ENCODE assay signal across 11 cellular contexts in genomic region chr15:100973351-100974034, GRCh38. TPM values are rescaled to one million over a fixed set of nuclear protein-coding genes. Genes with fewer than 3 reads are reported as not detected.
DNase-seq lines count a peak whose midpoint lies in the region; ATAC-seq and TF ChIP-seq lines count a peak whose summit lies in the region.
"Had no signal": no experiment of that assay in that cellular context is flagged by ENCODE, and none has a peak within 500 bp of the region (broad histone marks: within the 10 kb centered on the region; RNA-seq: fewer than 3 reads in every experiment).

No MANE protein-coding gene starts in this region.

- peak overlapping the region; percentile 78 for H3K9ac ChIP-seq in neuronal stem cell (ENCODE audit: low read depth, low read length, poor library complexity)

- no peak overlapping the region for H2BK120ac ChIP-seq in neuronal stem cell (ENCODE audit: low read depth, low read length)

- H2BK5ac ChIP-seq in neuronal stem cell (ENCODE audit: low read length): no peak overlapping the region

- H3K27ac ChIP-seq in foreskin keratinocyte: no peak overlapping the region
- no peak overlapping the region for H3K27ac ChIP-seq in neuronal stem cell (replicated peaks; ENCODE audit: low read length)

- no peak overlapping the region for H2BK12ac ChIP-seq in neuronal stem cell (ENCODE audit: low read length)

- intact Hi-C loops in activated B cell treated with CpG ODN at 0.5 μM for 24 hours (cut with micrococcal nuclease): loop anchor here (5.0 kb wide), 1 partner anchor 34 kb away; no protein-coding TSS in a partner anchor

- peak overlapping the region in 1 of 2 donors; percentile 77 for H3K4me3 ChIP-seq in neuronal stem cell (ENCODE audit: low read length in 2 of 2)

- no peak overlapping the region for H2BK15ac ChIP-seq in neuronal stem cell (ENCODE audit: low read length)

- TF ChIP-seq CTCF in activated B cell treated with CpG ODN at 0.5 μM for 24 hours (IDR thresholded peaks at IDR 0.05): no peak
- no peak for TF ChIP-seq CTCF in foreskin keratinocyte (conservative IDR thresholded peaks at IDR 0.05)

- H3K27me3 ChIP-seq in foreskin keratinocyte: peaks cover 20% of the 10 kb centered on the region
- peaks cover 10 to 59% (median 33%) of the 10 kb centered on the region in 3 experiments for H3K27me3 ChIP-seq in neuronal stem cell (ENCODE audit: control insufficient read depth in 3 of 3, insufficient read depth in 3 of 3, low read depth in 1 of 3, low read length in 3 of 3)

- peak overlapping the region; percentile 77 for H2AFZ ChIP-seq in neuronal stem cell (ENCODE audit: low read length)

- H3K36me3 ChIP-seq in neuronal stem cell (replicated peaks in 1 of 2; ENCODE audit: control insufficient read depth in 2 of 2, insufficient read depth in 2 of 2, low read length in 2 of 2): no peaks in the 10 kb centered on the region

- CTCF ChIA-PET in activated B cell treated with CpG ODN at 0.5 μM for 24 hours (lab: Charles Lee): no interaction called here

- DNase-seq in ELF-1 (ENCODE audit: low read depth, low spot score) (peak; percentile 49), activated B cell treated with CpG ODN at 0.5 μM for 24 hours (no peak), foreskin keratinocyte (peak in 1 of 2 donors; percentile 3), neuronal stem cell (ENCODE audit: low spot score) (peak; percentile 30), kidney glomerular epithelial cell (lab: John Stamatoyannopoulos, UW) (no peak), SIG-M5 (lab: John Stamatoyannopoulos, UW) (no peak), NCI-H2227 (lab: John Stamatoyannopoulos, UW; ENCODE audit: unreplicated experiment) (no peak)
- DNase-seq: activated CD8-positive, alpha-beta memory T cell treated with anti-CD3 and anti-CD28 coated beads, Interleukin-2, amount 50 U/mL, for 4 hours; CD4-positive, alpha-beta T cell; effector CD4-positive, alpha-beta T cell had no signal

- H3K79me1 ChIP-seq in neuronal stem cell (ENCODE audit: low read depth, low read length): no peaks in the 10 kb centered on the region

- peaks cover 3% of the 10 kb centered on the region for H3K4me1 ChIP-seq in foreskin keratinocyte
- H3K4me1 ChIP-seq in neuronal stem cell (ENCODE audit: control insufficient read depth in 2 of 2, insufficient read depth in 1 of 2, low read depth in 1 of 2, low read length in 2 of 2): peaks cover 2 to 6% of the 10 kb centered on the region in 2 donors

- no CpG with 5 or more reads among the region's 84 CpGs for WGBS in neuronal stem cell (ENCODE audit: extremely low coverage in 2 of 2, insufficient read length in 2 of 2, insufficient replicate concordance in 1 of 2), 2 donors

- peak overlapping the region; percentile 84 for H3K14ac ChIP-seq in neuronal stem cell (ENCODE audit: low read length)

- H4K8ac ChIP-seq in neuronal stem cell (ENCODE audit: low read depth, low read length): no peak overlapping the region

- H3K4me2 ChIP-seq in neuronal stem cell (ENCODE audit: insufficient read depth, low read length, poor library complexity, severe bottlenecking): peak overlapping the region; percentile 75

- peak overlapping the region; percentile 92 for H3K23ac ChIP-seq in neuronal stem cell (ENCODE audit: low read depth, low read length, poor library complexity)

- peaks cover 8% of the 10 kb centered on the region for H3K27me3 Mint-ChIP-seq in activated B cell treated with CpG ODN at 0.5 μM for 24 hours

- H3K4me3 Mint-ChIP-seq in activated B cell treated with CpG ODN at 0.5 μM for 24 hours: peak overlapping the region; percentile 44
- H3K4me3 Mint-ChIP-seq: CD4-positive, alpha-beta T cell had no signal

- H3K4me1 Mint-ChIP-seq in activated B cell treated with CpG ODN at 0.5 μM for 24 hours: peaks cover 16% of the 10 kb centered on the region

- H3K9me3 Mint-ChIP-seq in activated B cell treated with CpG ODN at 0.5 μM for 24 hours: no peaks in the 10 kb centered on the region

- no peak overlapping the region for H3K27ac Mint-ChIP-seq in activated B cell treated with CpG ODN at 0.5 μM for 24 hours
- H3K27ac Mint-ChIP-seq: CD4-positive, alpha-beta T cell had no signal

- peak overlapping the region; percentile 88 for H3K18ac ChIP-seq in neuronal stem cell (ENCODE audit: low read length)

- ATAC-seq in activated B cell treated with CpG ODN at 0.5 μM for 24 hours (ENCODE audit: low read depth): peak; percentile 49
- ATAC-seq in foreskin keratinocyte: peak; percentile 53
- ATAC-seq in HG03469 (IDR thresholded peaks at IDR 0.05; ENCODE audit: unreplicated experiment): no peak

- no peaks in the 10 kb centered on the region for H3K9me3 ChIP-seq in neuronal stem cell (replicated peaks in 1 of 2; ENCODE audit: control insufficient read depth in 2 of 2, insufficient read depth in 1 of 2, low read depth in 1 of 2, low read length in 2 of 2)

- H2AK5ac ChIP-seq in neuronal stem cell (ENCODE audit: low read depth, low read length): no peak overlapping the region

- peaks cover 21% of the 10 kb centered on the region for H3K36me3 Mint-ChIP-seq in activated B cell treated with CpG ODN at 0.5 μM for 24 hours (ENCODE audit: low read depth)

- H3K4ac ChIP-seq in neuronal stem cell (ENCODE audit: low read length): no peak overlapping the region

- no peak overlapping the region for H4K91ac ChIP-seq in neuronal stem cell (ENCODE audit: low read depth, low read length, poor library complexity)

- POLR2A ChIA-PET in activated B cell treated with CpG ODN at 0.5 μM for 24 hours (lab: Charles Lee): no interaction called here

RNA-seq across cellular contexts. Expression of gene LRRK1, which starts 54.3 kb away (rescaled TPM):
- total RNA-seq in activated B cell treated with CpG ODN at 0.5 μM for 24 hours (35.9 and 43.5 TPM in 2 replicates), foreskin keratinocyte (13.5 and 13.7 TPM in 2 replicates)
- 6.8 and 6.9 TPM in 2 replicates for polyA plus RNA-seq in foreskin keratinocyte
- polyA plus RNA-seq in neuronal stem cell (2013, experiment 1 of 2): 0.13 TPM
- polyA plus RNA-seq in neuronal stem cell (2013, experiment 2 of 2): 0.08 TPM

Comparison
In these comparisons a context has a peak if more than half of its experiments do, and no peak if none do; other contexts are left out.
1. DNase-seq: peak in ELF-1 (single experiment) and neuronal stem cell (single experiment); none in activated B cell treated with CpG ODN at 0.5 μM for 24 hours (single experiment), kidney glomerular epithelial cell (single experiment), SIG-M5 (single experiment) and NCI-H2227 (single experiment).